In genomic region chr4:137545461-137545861, GRCh38 we compare ENCODE assay signal across 10 cellular contexts. TPM values are rescaled to one million over a fixed set of nuclear protein-coding genes. Genes with fewer than 3 reads are reported as not detected.
DNase-seq lines count a peak whose midpoint lies in the region; ATAC-seq and TF ChIP-seq lines count a peak whose summit lies in the region.
"Had no signal": no experiment of that assay in that cellular context is flagged by ENCODE, and none has a peak within 500 bp of the region (broad histone marks: within the 10 kb centered on the region; RNA-seq: fewer than 3 reads in every experiment).

No MANE protein-coding gene starts in this region.

- in situ Hi-C loops in astrocyte of the cerebellum (cut with HindIII; ENCODE audit: low sequenced_read_pairs) = loop anchor here (25.0 kb wide), 1 partner anchor 1142 kb away; no protein-coding TSS in a partner anchor

- no peaks in the 10 kb centered on the region for H4K20me1 ChIP-seq in hepatocyte (ENCODE audit: insufficient read depth, poor library complexity, severe bottlenecking)

- H3K27me3 Mint-ChIP-seq in effector memory CD8-positive, alpha-beta T cell = no peaks in the 10 kb centered on the region
- H3K27me3 Mint-ChIP-seq: stimulated activated naive CD8-positive, alpha-beta T cell treated with anti-CD3 and anti-CD28 coated beads, Interleukin-15, amount 100 ng/mL, for 72 hours had no signal

- no peaks in the 10 kb centered on the region for H3K9me2 ChIP-seq in hepatocyte (replicated peaks; ENCODE audit: insufficient read depth)

- H3K4me1 ChIP-seq in HEK293 (ENCODE audit: control insufficient read depth, insufficient read depth, low read length) = no peaks in the 10 kb centered on the region
- H3K4me1 ChIP-seq in hepatocyte (ENCODE audit: insufficient read depth) = no peaks in the 10 kb centered on the region
- H3K4me1 ChIP-seq in subcutaneous abdominal adipose tissue (ENCODE audit: control insufficient read depth in 5 of 5, insufficient read depth in 5 of 5, low read length in 5 of 5) = peaks cover 0 to 30% (median 11%) of the 10 kb centered on the region in 5 donors

- no peak overlapping the region for H3K27ac Mint-ChIP-seq in effector memory CD8-positive, alpha-beta T cell
- H3K27ac Mint-ChIP-seq: stimulated activated naive CD8-positive, alpha-beta T cell treated with anti-CD3 and anti-CD28 coated beads, Interleukin-15, amount 100 ng/mL, for 72 hours had no signal

- H3K27ac ChIP-seq in HEK293 (ENCODE audit: extremely low read depth, low read depth, low read length) (no peak overlapping the region), hepatocyte (no peak overlapping the region), subcutaneous abdominal adipose tissue (ENCODE audit: low read depth, low read length) (peak overlapping the region; percentile 26)

- no peak overlapping the region for H2AFZ ChIP-seq in hepatocyte

- TF ChIP-seq CTCF in HEK293 (tag by site-specific recombination; IDR thresholded peaks at IDR 0.05) (no peak), astrocyte of the cerebellum (IDR thresholded peaks at IDR 0.05; ENCODE audit: low read depth, low read length, missing control alignments) (no peak), hepatocyte (IDR thresholded peaks at IDR 0.05; ENCODE audit: poor library complexity) (no peak)

- H3K4me3 ChIP-seq in HEK293 (ENCODE audit: low read depth, low read length) = no peak overlapping the region
- no peak overlapping the region for H3K4me3 ChIP-seq in astrocyte of the cerebellum (ENCODE audit: low read depth, low read length)
- H3K4me3 ChIP-seq in hepatocyte = no peak overlapping the region
- peak overlapping the region in 1 of 5 donors; percentile 29 for H3K4me3 ChIP-seq in subcutaneous abdominal adipose tissue (ENCODE audit: low read depth in 1 of 5, low read length in 5 of 5)

- H3K36me3 ChIP-seq in HEK293 (ENCODE audit: control insufficient read depth in 2 of 2, insufficient read depth in 1 of 2, low read length in 2 of 2) (no peaks in the 10 kb centered on the region), hepatocyte (replicated peaks; ENCODE audit: insufficient read depth, low read depth) (no peaks in the 10 kb centered on the region), subcutaneous abdominal adipose tissue (ENCODE audit: control insufficient read depth in 5 of 5, insufficient read depth in 5 of 5, low read length in 5 of 5) (no peaks in the 10 kb centered on the region)

- peaks cover 0 to 2% of the 10 kb centered on the region in 2 donors for H3K9me3 Mint-ChIP-seq in effector memory CD8-positive, alpha-beta T cell
- H3K9me3 Mint-ChIP-seq: stimulated activated naive CD8-positive, alpha-beta T cell treated with anti-CD3 and anti-CD28 coated beads, Interleukin-15, amount 100 ng/mL, for 72 hours had no signal

- no peak for ATAC-seq in HG03196 (IDR thresholded peaks at IDR 0.05; ENCODE audit: unreplicated experiment)
- no peak for ATAC-seq in effector memory CD8-positive, alpha-beta T cell (replicated peaks)
- ATAC-seq: stimulated activated naive CD8-positive, alpha-beta T cell treated with anti-CD3 and anti-CD28 coated beads, Interleukin-15, amount 100 ng/mL, for 72 hours had no signal

- POLR2A ChIA-PET in HEK293 (lab: Yijun Ruan, JAX) = no interaction called here

- no peaks in the 10 kb centered on the region for H3K9me3 ChIP-seq in HEK293 (ENCODE audit: control insufficient read depth, insufficient read depth, low read depth, low read length)
- no peaks in the 10 kb centered on the region for H3K9me3 ChIP-seq in hepatocyte (ENCODE audit: low read depth)
- no peaks in the 10 kb centered on the region for H3K9me3 ChIP-seq in subcutaneous abdominal adipose tissue (ENCODE audit: control insufficient read depth in 5 of 5, low read length in 5 of 5)

- peak; percentile 60 for DNase-seq in astrocyte of the cerebellum (ENCODE audit: low read depth)
- DNase-seq in hepatocyte (ENCODE audit: low spot score) = peak; percentile 32
- DNase-seq in effector memory CD8-positive, alpha-beta T cell = no peak
- no peak for DNase-seq in GM19238 (ENCODE audit: insufficient read length, low spot score)
- DNase-seq: foreskin melanocyte; NCI-H187 treated with DMSO at 0.1 percent for 48 hours; stimulated activated naive CD8-positive, alpha-beta T cell treated with anti-CD3 and anti-CD28 coated beads, Interleukin-15, amount 100 ng/mL, for 72 hours had no signal

- H3K9ac ChIP-seq in subcutaneous abdominal adipose tissue (ENCODE audit: low read length in 5 of 5) = no peak overlapping the region

- no peak overlapping the region for H3K4me2 ChIP-seq in hepatocyte

- CTCF ChIA-PET in HEK293 (lab: Yijun Ruan, JAX) = no interaction called here

- no peaks in the 10 kb centered on the region for H3K27me3 ChIP-seq in hepatocyte
- H3K27me3 ChIP-seq in subcutaneous abdominal adipose tissue (ENCODE audit: control insufficient read depth in 5 of 5, insufficient read depth in 4 of 5, low read length in 5 of 5) = no peaks in the 10 kb centered on the region

- H3K4me1 Mint-ChIP-seq in effector memory CD8-positive, alpha-beta T cell (ENCODE audit: low read depth in 2 of 2) = no peaks in the 10 kb centered on the region
- H3K4me1 Mint-ChIP-seq: stimulated activated naive CD8-positive, alpha-beta T cell treated with anti-CD3 and anti-CD28 coated beads, Interleukin-15, amount 100 ng/mL, for 72 hours had no signal

- H3K79me2 ChIP-seq in hepatocyte = no peaks in the 10 kb centered on the region

- no peak overlapping the region for H3K4me3 Mint-ChIP-seq in effector memory CD8-positive, alpha-beta T cell
- H3K4me3 Mint-ChIP-seq: stimulated activated naive CD8-positive, alpha-beta T cell treated with anti-CD3 and anti-CD28 coated beads, Interleukin-15, amount 100 ng/mL, for 72 hours had no signal

- 70% methylated on average over 4 of the region's 4 CpGs for WGBS in hepatocyte (ENCODE audit: low lambda C conversion rate, missing lambda C conversion rate)

- H3K36me3 Mint-ChIP-seq in effector memory CD8-positive, alpha-beta T cell (ENCODE audit: insufficient read depth) = no peaks in the 10 kb centered on the region

TF ChIP-seq in HEK293, 187 proteins besides CTCF, POLR2A, EP300 and RAD21 (continues in another document):
- TF ChIP-seq GLIS2 (tag by site-specific recombination; IDR thresholded peaks at IDR 0.05) (no peak), ZSCAN30 (tag by site-specific recombination; IDR thresholded peaks at IDR 0.05) (no peak), KLF1 (tag by site-specific recombination; IDR thresholded peaks at IDR 0.05) (no peak), ZNF239 (tag by site-specific recombination; IDR thresholded peaks at IDR 0.05) (no peak), ZNF202 (tag by site-specific recombination; IDR thresholded peaks at IDR 0.05; ENCODE audit: borderline replicate concordance) (no peak), ZNF223 (tag by site-specific recombination; IDR thresholded peaks at IDR 0.05) (no peak), ZNF596 (tag by site-specific recombination; IDR thresholded peaks at IDR 0.05) (no peak), ZNF830 (tag by site-specific recombination; IDR thresholded peaks at IDR 0.05; ENCODE audit: low read depth) (no peak)
- TF ChIP-seq, protein P1, sequence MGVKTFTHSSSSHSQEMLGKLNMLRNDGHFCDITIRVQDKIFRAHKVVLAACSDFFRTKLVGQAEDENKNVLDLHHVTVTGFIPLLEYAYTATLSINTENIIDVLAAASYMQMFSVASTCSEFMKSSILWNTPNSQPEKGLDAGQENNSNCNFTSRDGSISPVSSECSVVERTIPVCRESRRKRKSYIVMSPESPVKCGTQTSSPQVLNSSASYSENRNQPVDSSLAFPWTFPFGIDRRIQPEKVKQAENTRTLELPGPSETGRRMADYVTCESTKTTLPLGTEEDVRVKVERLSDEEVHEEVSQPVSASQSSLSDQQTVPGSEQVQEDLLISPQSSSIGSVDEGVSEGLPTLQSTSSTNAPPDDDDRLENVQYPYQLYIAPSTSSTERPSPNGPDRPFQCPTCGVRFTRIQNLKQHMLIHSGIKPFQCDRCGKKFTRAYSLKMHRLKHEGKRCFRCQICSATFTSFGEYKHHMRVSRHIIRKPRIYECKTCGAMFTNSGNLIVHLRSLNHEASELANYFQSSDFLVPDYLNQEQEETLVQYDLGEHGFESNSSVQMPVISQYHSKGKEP (tag by site-specific recombination; IDR thresholded peaks at IDR 0.05) = no peak; the same call in 1 of the 2 replicates

RNA-seq across cellular contexts. Expression of gene PCDH18, which starts 13.2 kb away (rescaled TPM):
- total RNA-seq in hepatocyte = 70.9 and 73.4 TPM in 2 replicates
- polyA plus RNA-seq in hepatocyte = 15.1 and 17.2 TPM in 2 replicates

Comparison
In these comparisons a context has a peak if more than half of its experiments do, and no peak if none do; other contexts are left out.
1. DNase-seq: peak in astrocyte of the cerebellum (single experiment) and hepatocyte (single experiment); none in effector memory CD8-positive, alpha-beta T cell (0 of 3) and GM19238 (single experiment).